In the genomic region with DNA sequence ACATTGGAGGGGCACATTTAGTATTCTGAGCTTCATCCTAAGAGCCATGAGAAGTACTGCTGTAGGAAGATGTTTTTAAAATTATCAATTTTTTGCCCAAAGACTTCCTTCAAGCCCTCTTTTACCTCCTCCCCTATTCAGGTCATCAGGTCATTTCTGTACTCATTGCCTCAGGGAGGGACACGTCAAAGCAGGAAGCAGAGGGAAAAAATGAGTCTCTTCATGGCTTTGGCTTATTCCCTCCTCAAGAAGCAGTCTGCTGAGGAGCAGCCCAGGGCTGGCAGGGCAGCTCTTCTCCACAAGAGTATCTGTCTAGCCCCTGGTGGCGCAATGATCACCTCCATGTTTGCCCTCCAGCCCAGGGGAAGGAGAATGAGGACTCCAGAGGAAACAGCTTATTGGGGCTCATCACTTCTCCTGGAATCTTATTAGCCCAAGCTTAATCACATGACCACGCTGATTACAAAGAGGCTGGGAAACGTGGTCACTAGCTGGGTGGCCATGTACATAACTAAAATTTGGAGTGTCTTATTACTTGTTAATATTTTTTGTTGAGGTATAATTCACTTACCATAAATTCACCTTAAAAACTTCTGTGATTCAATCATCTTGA, we compare ENCODE assay signal across 16 cellular contexts. TPM values are rescaled to one million over a fixed set of nuclear protein-coding genes. Genes with fewer than 3 reads are reported as not detected.
"Had no signal": no experiment of that assay in that cellular context is flagged by ENCODE, and none has a peak within 500 bp of the region (broad histone marks: within the 10 kb centered on the region; RNA-seq: fewer than 3 reads in every experiment).

No MANE protein-coding gene starts in this region.

- H3K36me3 ChIP-seq: transverse colon had no signal

- DNase-seq: activated CD4-positive, alpha-beta T cell treated with anti-CD3 and anti-CD28 coated beads, Interleukin-2, amount 10 ng/mL, durations not matched to agents 7 days and 5 days; activated CD4-positive, CD25-positive, alpha-beta regulatory T cell; activated naive CD4-positive, alpha-beta T cell treated with anti-CD3 and anti-CD28 coated beads, Interleukin-2, amount 50 U/mL, for 16 hours; amniotic stem cell; body of pancreas; cerebellar nuclear complex; effector memory CD8-positive, alpha-beta T cell; hippocampal formation; nephron progenitor cell; psoas muscle; stimulated activated naive CD4-positive, alpha-beta T cell; substantia nigra; transverse colon had no signal

- H3K4me3 Mint-ChIP-seq: activated CD4-positive, alpha-beta T cell treated with anti-CD3 and anti-CD28 coated beads, Interleukin-2, amount 10 ng/mL, durations not matched to agents 7 days and 5 days; dendritic cell treated with granulocyte-macrophage colony-stimulating factor and Interleukin-4, amounts not matched to agents 40 ng/mL and 50 ng/mL, for 4 days; effector memory CD8-positive, alpha-beta T cell; nephron progenitor cell had no signal

- FAIRE-seq: TTC549 had no signal

- ATAC-seq: body of pancreas; effector memory CD8-positive, alpha-beta T cell; psoas muscle; sciatic nerve had no signal

- H3K27ac Mint-ChIP-seq: activated CD4-positive, alpha-beta T cell treated with anti-CD3 and anti-CD28 coated beads, Interleukin-2, amount 10 ng/mL, durations not matched to agents 7 days and 5 days; dendritic cell treated with granulocyte-macrophage colony-stimulating factor and Interleukin-4, amounts not matched to agents 40 ng/mL and 50 ng/mL, for 4 days; effector memory CD8-positive, alpha-beta T cell; nephron progenitor cell had no signal

- H3K27me3 ChIP-seq: body of pancreas had no signal

- H3K4me1 Mint-ChIP-seq: activated CD4-positive, alpha-beta T cell treated with anti-CD3 and anti-CD28 coated beads, Interleukin-2, amount 10 ng/mL, durations not matched to agents 7 days and 5 days had no signal

- H3K9me3 Mint-ChIP-seq: activated CD4-positive, alpha-beta T cell treated with anti-CD3 and anti-CD28 coated beads, Interleukin-2, amount 10 ng/mL, durations not matched to agents 7 days and 5 days; dendritic cell treated with granulocyte-macrophage colony-stimulating factor and Interleukin-4, amounts not matched to agents 40 ng/mL and 50 ng/mL, for 4 days; effector memory CD8-positive, alpha-beta T cell; nephron progenitor cell had no signal

- H3K4me3 ChIP-seq: body of pancreas, psoas muscle, transverse colon had no signal

RNA-seq across cellular contexts. Expression of gene GATA2, which starts 44.2 kb away (rescaled TPM):
- total RNA-seq: activated CD4-positive, alpha-beta T cell treated with anti-CD3 and anti-CD28 coated beads, Interleukin-2, amount 10 ng/mL, durations not matched to agents 7 days and 5 days had no signal
